Comparison of ENCODE assay signal across 8 cellular contexts in the genomic region with DNA sequence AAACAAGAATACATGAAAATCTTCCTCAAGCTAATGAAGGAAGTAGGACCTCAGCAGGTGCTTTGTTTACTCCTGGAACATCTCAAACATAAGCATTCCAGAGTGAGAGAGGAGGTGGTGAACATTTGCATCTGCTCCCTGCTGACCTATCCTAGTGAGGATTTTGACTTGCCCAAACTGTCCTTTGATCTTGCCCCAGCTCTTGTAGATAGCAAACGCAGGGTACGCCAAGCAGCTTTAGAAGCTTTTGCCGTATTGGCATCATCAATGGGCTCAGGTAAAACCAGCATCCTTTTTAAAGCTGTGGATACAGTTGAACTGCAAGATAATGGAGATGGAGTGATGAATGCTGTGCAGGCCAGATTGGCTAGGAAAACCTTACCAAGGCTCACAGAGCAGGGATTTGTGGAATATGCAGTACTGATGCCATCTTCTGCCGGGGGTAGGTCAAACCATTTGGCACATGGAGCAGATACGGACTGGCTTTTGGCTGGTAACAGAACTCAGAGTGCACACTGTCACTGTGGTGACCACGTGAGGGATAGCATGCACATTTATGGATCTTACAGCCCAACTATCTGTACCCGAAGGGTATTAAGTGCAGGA. TPM values are rescaled to one million over a fixed set of nuclear protein-coding genes. Genes with fewer than 3 reads are reported as not detected.
DNase-seq lines count a peak whose midpoint lies in the region; ATAC-seq and TF ChIP-seq lines count a peak whose summit lies in the region.

No MANE protein-coding gene starts in this region.

- no peak overlapping the region for H3K27ac ChIP-seq in CD8-positive, alpha-beta memory T cell (ENCODE audit: low read depth, low read length)

- H3K4me3 ChIP-seq in CD8-positive, alpha-beta memory T cell (ENCODE audit: low read length), result peak overlapping the region; percentile 7
- peak overlapping the region; percentile 78 to 87 for H3K4me3 ChIP-seq in cardiac fibroblast (replicated peaks in 1 of 2; ENCODE audit: low read depth in 2 of 2, low read length in 2 of 2)

- peaks cover 23 to 71% (median 61%) of the 10 kb centered on the region in 3 donors for H3K4me1 Mint-ChIP-seq in CD8-positive, alpha-beta memory T cell

- H3K36me3 Mint-ChIP-seq in CD8-positive, alpha-beta memory T cell, result peaks cover 8 to 36% (median 20%) of the 10 kb centered on the region in 3 donors

- TF ChIP-seq CTCF in cardiac fibroblast (IDR thresholded peaks at IDR 0.05; ENCODE audit: low read depth, low read length) (no peak), omental fat pad (IDR thresholded peaks at IDR 0.05) (no peak)

- H3K4me1 ChIP-seq in CD8-positive, alpha-beta memory T cell (ENCODE audit: insufficient read depth, low read length), result peaks cover 54% of the 10 kb centered on the region

- peak overlapping the region in 4 of 8 donors; percentile 19 to 71 (median 33) for H3K27ac Mint-ChIP-seq in CD8-positive, alpha-beta memory T cell

- peaks cover 4 to 38% (median 29%) of the 10 kb centered on the region in 5 donors for H3K9me3 Mint-ChIP-seq in CD8-positive, alpha-beta memory T cell

- H3K36me3 ChIP-seq in CD8-positive, alpha-beta memory T cell (ENCODE audit: insufficient read depth, low read length), result no peaks in the 10 kb centered on the region

- no peak for DNase-seq in CD8-positive, alpha-beta memory T cell
- DNase-seq in HT-29 (ENCODE audit: low spot score) (peak; percentile 27), cardiac fibroblast (ENCODE audit: low read depth in 2 of 2) (peak in 1 of 2 donors; percentile 12), medulla oblongata (ENCODE audit: extremely low spot score) (peak; percentile 51), omental fat pad (ENCODE audit: low spot score) (no peak)
- no peak for DNase-seq in stimulated activated CD4-positive, alpha-beta T cell treated with anti-CD3 and anti-CD28 coated beads, Interleukin-12 subunit alpha, Interleukin-12 subunit beta, amount 100 ng/mL, for 4 hours

- no peaks in the 10 kb centered on the region for H3K27me3 Mint-ChIP-seq in CD8-positive, alpha-beta memory T cell

- CTCF ChIA-PET in CD8-positive, alpha-beta memory T cell (lab: Charles Lee), result interaction anchor here (1.1 kb wide), 1 partner anchor 289 kb away, joined by 4 read pairs; the partner anchor contains the start of gene MIS18BP1

- H3K4me3 Mint-ChIP-seq in CD8-positive, alpha-beta memory T cell, result peak overlapping the region in 3 of 7 donors; percentile 62 to 71 (median 70)

- H3K9me3 ChIP-seq in CD8-positive, alpha-beta memory T cell (ENCODE audit: low read length), result peaks cover 4% of the 10 kb centered on the region

- H3K27me3 ChIP-seq in CD8-positive, alpha-beta memory T cell (ENCODE audit: insufficient read depth, low read length, poor library complexity, severe bottlenecking), result no peaks in the 10 kb centered on the region

- POLR2A ChIA-PET in CD8-positive, alpha-beta memory T cell (lab: Charles Lee), result interaction anchor here (0.6 to 1.3 kb wide), 2 partner anchors 67 to 288 kb away, joined by 3 to 4 read pairs; a partner anchor contains a TSS

- ATAC-seq in HG02678 (IDR thresholded peaks at IDR 0.05; ENCODE audit: unreplicated experiment), result no peak
- ATAC-seq in HG03442 (IDR thresholded peaks at IDR 0.05; ENCODE audit: unreplicated experiment), result no peak
- ATAC-seq in omental fat pad (ENCODE audit: low FRiP score), result no peak

RNA-seq across cellular contexts. Expression of gene TOGARAM1, which starts 1.9 kb away (rescaled TPM):
- total RNA-seq in CD8-positive, alpha-beta memory T cell, result 1 to 10 TPM; 7.2 to 7.5 TPM
- polyA plus RNA-seq in CD8-positive, alpha-beta memory T cell, result 11.4 TPM
- 4.9 and 7.4 TPM in 2 replicates for total RNA-seq in HT-29 (2014; rRNA removed; shearing (Covaris generic))
- 10 to 100 TPM; 12.2 to 25.3 (median 19.3) TPM for total RNA-seq in omental fat pad

RNA-seq across cellular contexts. Expression of gene KLHL28, which starts 2.1 kb away (rescaled TPM):
- total RNA-seq in CD8-positive, alpha-beta memory T cell, result 10 to 100 TPM; 12.3 to 13.4 TPM
- 45.3 TPM for polyA plus RNA-seq in CD8-positive, alpha-beta memory T cell
- total RNA-seq in HT-29 (2014; rRNA removed; shearing (Covaris generic)), result 1.4 and 1.8 TPM in 2 replicates
- total RNA-seq in omental fat pad, result 10 to 100 TPM in 2 of 4 donors, 1 to 10 TPM in 2; 7.9 to 11.5 (median 10.2) TPM

Comparison
In these comparisons a context has a peak if more than half of its experiments do, and no peak if none do; other contexts are left out.
1. DNase-seq: peak in HT-29 (single experiment) and medulla oblongata (single experiment); none in CD8-positive, alpha-beta memory T cell (0 of 5), stimulated activated CD4-positive, alpha-beta T cell treated with anti-CD3 and anti-CD28 coated beads, Interleukin-12 subunit alpha, Interleukin-12 subunit beta, amount 100 ng/mL, for 4 hours (single experiment) and omental fat pad (single experiment).